In the genomic region with DNA sequence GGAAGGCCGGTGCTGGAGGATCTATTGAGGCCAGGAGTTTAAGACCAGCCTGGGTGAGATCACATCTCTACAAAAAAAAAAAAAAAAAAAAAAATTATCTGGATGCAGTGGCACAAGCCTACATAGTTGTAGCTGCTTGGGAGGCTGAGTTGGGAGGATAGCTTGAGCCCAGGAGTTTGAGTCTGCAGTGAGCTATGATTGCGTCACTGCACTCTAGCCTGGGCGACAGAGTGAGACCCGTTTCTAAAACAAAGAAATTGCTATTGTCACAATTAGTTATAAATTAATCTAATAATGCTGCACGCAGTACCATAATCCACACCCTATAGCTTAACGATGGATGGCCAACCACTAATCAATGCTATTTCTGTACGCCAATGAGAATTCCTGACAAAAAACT, we compare ENCODE assay signal across 1 cellular context.
TF ChIP-seq lines count a peak whose summit lies in the region.

No MANE protein-coding gene starts in this region.

TF ChIP-seq in H1, 55 proteins besides CTCF, POLR2A, EP300 and RAD21:
- TF ChIP-seq SUZ12 (IDR thresholded peaks at IDR 0.05; ENCODE audit: low read length) (no peak), HDAC2 (IDR thresholded peaks at IDR 0.05; ENCODE audit: borderline replicate concordance in 1 of 2, low read depth in 2 of 2, low read length in 2 of 2) (no peak), CEBPB (IDR thresholded peaks at IDR 0.05; ENCODE audit: low read depth, low read length) (peak; percentile 73)
